Comparison of ENCODE assay signal across 1 cellular context in genomic region chr9:100058699-100059579, GRCh38.
TF ChIP-seq lines count a peak whose summit lies in the region.

No MANE protein-coding gene starts in this region.

TF ChIP-seq in GM12878, 131 proteins besides CTCF, POLR2A, EP300 and RAD21 (continued from another document and continues in another):
- TF ChIP-seq E2F4 (IDR thresholded peaks at IDR 0.05; ENCODE audit: low read depth, low read length) (no peak), CREM (IDR thresholded peaks at IDR 0.05; ENCODE audit: low read depth) (peak; percentile 89), NR2C1 (IDR thresholded peaks at IDR 0.05) (no peak), ZBTB4 (CRISPR knock-in tag; IDR thresholded peaks at IDR 0.05) (no peak), BACH1 (IDR thresholded peaks at IDR 0.05; ENCODE audit: borderline replicate concordance) (peak; percentile 34; the same call in 1 of the 2 replicates), NFXL1 (IDR thresholded peaks at IDR 0.05; ENCODE audit: borderline replicate concordance) (no peak), TCF7 (IDR thresholded peaks at IDR 0.05; ENCODE audit: borderline replicate concordance) (peak; percentile 58; the same call in 1 of the 2 replicates), GATAD2B (conservative IDR thresholded peaks at IDR 0.05; ENCODE audit: low read depth) (peak; percentile 73; the same call in 1 of the 2 replicates), ZNF217 (IDR thresholded peaks at IDR 0.05) (peak; percentile 93), IKZF2 (IDR thresholded peaks at IDR 0.05) (peak; percentile 93 to 96), MYB (IDR thresholded peaks at IDR 0.05; ENCODE audit: borderline replicate concordance, low read depth, low read length) (no peak), ZBTB40 (IDR thresholded peaks at IDR 0.05; ENCODE audit: borderline replicate concordance) (0 out of 2 replicates have a peak, but pooled peaks have one; percentile 28), CUX1 (IDR thresholded peaks at IDR 0.05; ENCODE audit: insufficient replicate concordance, low read depth, low read length) (no peak), EED (IDR thresholded peaks at IDR 0.05; ENCODE audit: low read depth) (peak; percentile 74), TCF3 (IDR thresholded peaks at IDR 0.05; ENCODE audit: borderline replicate concordance, insufficient read depth, low read depth, low read length) (0 out of 2 replicates have a peak, but pooled peaks have one; percentile 31), MLLT1 (IDR thresholded peaks at IDR 0.05) (no peak), CHD4 (IDR thresholded peaks at IDR 0.05) (no peak), HDGF (IDR thresholded peaks at IDR 0.05) (no peak), ZNF274 (IDR thresholded peaks at IDR 0.05; ENCODE audit: insufficient read depth, insufficient read length) (no peak), REST (IDR thresholded peaks at IDR 0.05; ENCODE audit: low read depth, low read length) (no peak), RELB (IDR thresholded peaks at IDR 0.05; ENCODE audit: low read depth) (peak; percentile 85), ATF2 (IDR thresholded peaks at IDR 0.05; ENCODE audit: low read length) (peak; percentile 98), NR2C2 (IDR thresholded peaks at IDR 0.05; ENCODE audit: borderline replicate concordance, control insufficient read depth, insufficient read length, low read depth) (no peak), CHD2 (IDR thresholded peaks at IDR 0.05; ENCODE audit: borderline replicate concordance, low read depth, low read length) (peak; percentile 57; the same call in 1 of the 2 replicates), NBN (IDR thresholded peaks at IDR 0.05) (peak; percentile 61), NRF1 (conservative IDR thresholded peaks at IDR 0.05; ENCODE audit: low read depth, low read length) (no peak), BCL11A (IDR thresholded peaks at IDR 0.05; ENCODE audit: low read depth, low read length) (peak; percentile 70; the same call in 1 of the 2 replicates), JUNB (IDR thresholded peaks at IDR 0.05) (peak; percentile 78), IKZF1 (conservative IDR thresholded peaks at IDR 0.05) (peak; percentile 86), RB1 (IDR thresholded peaks at IDR 0.05; ENCODE audit: borderline replicate concordance) (peak; percentile 49; the same call in 1 of the 2 replicates), HDAC2 (IDR thresholded peaks at IDR 0.05) (no peak), NFYA (IDR thresholded peaks at IDR 0.05; ENCODE audit: borderline replicate concordance, low read depth, low read length) (no peak), SIN3A (IDR thresholded peaks at IDR 0.05; ENCODE audit: low read depth, low read length) (no peak), IRF4 (IDR thresholded peaks at IDR 0.05; ENCODE audit: low read depth, low read length) (peak; percentile 73; the same call in 1 of the 2 replicates), MTA3 (IDR thresholded peaks at IDR 0.05; ENCODE audit: borderline replicate concordance, low read length) (peak; percentile 97), SPI1 (IDR thresholded peaks at IDR 0.05; ENCODE audit: borderline replicate concordance, insufficient read depth, low read depth, low read length) (peak; percentile 89), STAT3 (IDR thresholded peaks at IDR 0.05; ENCODE audit: low read depth, low read length) (peak; percentile 96), RBBP5 (conservative IDR thresholded peaks at IDR 0.05) (no peak)
